In the genomic region with DNA sequence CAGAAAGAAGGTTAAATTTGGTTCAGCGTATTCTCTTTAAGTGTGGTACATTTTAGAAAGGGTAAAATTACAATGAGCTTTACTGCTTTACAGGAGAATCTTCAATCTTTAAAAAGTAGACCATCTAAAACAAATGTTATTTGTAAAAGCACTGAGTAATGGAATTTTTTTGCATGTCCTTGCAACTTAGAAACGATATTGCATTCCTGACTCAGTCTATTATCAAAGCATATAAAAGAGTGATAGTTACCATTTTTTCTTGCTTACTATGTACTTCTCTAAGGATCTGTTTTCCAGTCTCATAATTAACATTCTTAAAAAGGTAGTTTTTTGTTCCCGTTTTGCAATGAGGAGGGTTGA, we compare ENCODE assay signal across 19 cellular contexts. TPM values are rescaled to one million over a fixed set of nuclear protein-coding genes. Genes with fewer than 3 reads are reported as not detected.
A peak's percentile ranks its signal among the peaks of the same experiment; 100 is the strongest.
DNase-seq lines count a peak whose midpoint lies in the region; ATAC-seq, FAIRE-seq and TF ChIP-seq lines count a peak whose summit lies in the region.
"Had no signal": no experiment of that assay in that cellular context is flagged by ENCODE, and none has a peak within 500 bp of the region (broad histone marks: within the 10 kb centered on the region; RNA-seq: fewer than 3 reads in every experiment).

No MANE protein-coding gene starts in this region.

- no peak overlapping the region for H3K9ac ChIP-seq in DND-41 (ENCODE audit: low read depth, low read length)
- H3K9ac ChIP-seq: BLaER1 had no signal

- peak overlapping the region; percentile 93 for H3K27ac Mint-ChIP-seq in T-helper 1 cell treated with Interleukin-12 subunit alpha and Interleukin-12 subunit beta and Interleukin-4 antibody, amounts not matched to agents 30 μg/mL and 1 μg/mL, for 36 hours
- peak overlapping the region; percentile 84 for H3K27ac Mint-ChIP-seq in activated CD8-positive, alpha-beta T cell treated with anti-CD3 and anti-CD28 coated beads, Interleukin-2, amount 10 ng/mL, durations not matched to agents 7 days and 5 days
- peak overlapping the region in 5 of 6 donors; percentile 38 to 93 (median 87) for H3K27ac Mint-ChIP-seq in naive B cell
- H3K27ac Mint-ChIP-seq: H9, type B pancreatic cell had no signal

- peaks cover 66% of the 10 kb centered on the region for H3K79me2 ChIP-seq in DND-41 (ENCODE audit: insufficient read depth, low read length)

- no peak overlapping the region for H2AFZ ChIP-seq in DND-41 (ENCODE audit: low read depth, low read length)

- H3K27me3 ChIP-seq in DND-41 (ENCODE audit: insufficient read depth, low read length, poor library complexity) = no peaks in the 10 kb centered on the region
- H3K27me3 ChIP-seq: BLaER1 had no signal

- no peak overlapping the region for H3K4me2 ChIP-seq in DND-41 (ENCODE audit: insufficient read depth, low read length)
- H3K4me2 ChIP-seq: BLaER1 had no signal

- DNase-seq in T-helper 1 cell (no peak), DND-41 (no peak), naive B cell (no peak), GDM1 (lab: John Stamatoyannopoulos, UW) (no peak), RCC 7860 (ENCODE audit: low spot score) (no peak), HuH-7 (ENCODE audit: low spot score) (no peak)
- no peak for DNase-seq in activated CD8-positive, alpha-beta T cell treated with anti-CD3 and anti-CD28 coated beads, Interleukin-2, amount 10 ng/mL, durations not matched to agents 7 days and 5 days
- DNase-seq: aorta, DMS53, H9, NCI-H526, PC-3 had no signal

- no peaks in the 10 kb centered on the region for H3K36me3 ChIP-seq in DND-41 (ENCODE audit: insufficient read depth, low read length)

- TF ChIP-seq CTCF in DND-41 (IDR thresholded peaks at IDR 0.05; ENCODE audit: borderline replicate concordance, extremely low read depth, low read length, poor library complexity, severe bottlenecking) = no peak

- H3K9me3 Mint-ChIP-seq in T-helper 1 cell treated with Interleukin-12 subunit alpha and Interleukin-12 subunit beta and Interleukin-4 antibody, amounts not matched to agents 30 μg/mL and 1 μg/mL, for 36 hours = peaks cover 11% of the 10 kb centered on the region
- H3K9me3 Mint-ChIP-seq in activated CD8-positive, alpha-beta T cell treated with anti-CD3 and anti-CD28 coated beads, Interleukin-2, amount 10 ng/mL, durations not matched to agents 7 days and 5 days (ENCODE audit: insufficient read depth) = no peaks in the 10 kb centered on the region
- H3K9me3 Mint-ChIP-seq in naive B cell = peaks cover 0 to 2% (median 0%) of the 10 kb centered on the region in 7 donors
- H3K9me3 Mint-ChIP-seq: type B pancreatic cell had no signal

- peak overlapping the region; percentile 89 for H3K4me3 Mint-ChIP-seq in T-helper 1 cell treated with Interleukin-12 subunit alpha and Interleukin-12 subunit beta and Interleukin-4 antibody, amounts not matched to agents 30 μg/mL and 1 μg/mL, for 36 hours
- H3K4me3 Mint-ChIP-seq in activated CD8-positive, alpha-beta T cell treated with anti-CD3 and anti-CD28 coated beads, Interleukin-2, amount 10 ng/mL, durations not matched to agents 7 days and 5 days = peak overlapping the region; percentile 81
- peak overlapping the region in 6 of 8 donors; percentile 38 to 61 (median 53) for H3K4me3 Mint-ChIP-seq in naive B cell
- H3K4me3 Mint-ChIP-seq: H9, type B pancreatic cell had no signal

- H3K4me1 ChIP-seq in DND-41 (ENCODE audit: insufficient read depth, low read length) = peaks cover 61% of the 10 kb centered on the region

- no peak overlapping the region for H3K4me3 ChIP-seq in DND-41 (ENCODE audit: low read depth in 1 of 2, low read length in 2 of 2)
- H3K4me3 ChIP-seq: BLaER1 had no signal

- ATAC-seq in DND-41 (ENCODE audit: insufficient read depth, low read depth) (no peak), naive B cell (ENCODE audit: low read depth in 2 of 2) (no peak)
- no peak for ATAC-seq in activated CD8-positive, alpha-beta T cell treated with anti-CD3 and anti-CD28 coated beads, Interleukin-2, amount 10 ng/mL, durations not matched to agents 7 days and 5 days
- ATAC-seq: left ventricle myocardium superior, PC-3, SK-N-SH treated with all-trans-retinoic acid at 6 μM for 48 hours had no signal

- no peak for FAIRE-seq in RCC 7860 (lab: Jason Lieb, UNC)

- H3K4me1 Mint-ChIP-seq in T-helper 1 cell treated with Interleukin-12 subunit alpha and Interleukin-12 subunit beta and Interleukin-4 antibody, amounts not matched to agents 30 μg/mL and 1 μg/mL, for 36 hours (ENCODE audit: low read depth) = peaks cover 59% of the 10 kb centered on the region
- H3K4me1 Mint-ChIP-seq in activated CD8-positive, alpha-beta T cell treated with anti-CD3 and anti-CD28 coated beads, Interleukin-2, amount 10 ng/mL, durations not matched to agents 7 days and 5 days (ENCODE audit: low read depth) = peaks cover 78% of the 10 kb centered on the region
- H3K4me1 Mint-ChIP-seq in naive B cell = peaks cover 52 to 77% (median 60%) of the 10 kb centered on the region in 3 donors

- H3K27ac ChIP-seq in DND-41 (ENCODE audit: low read length) = peak overlapping the region; percentile 99
- H3K27ac ChIP-seq: 22Rv1, BLaER1, VCaP had no signal

- H3K36me3 Mint-ChIP-seq in T-helper 1 cell treated with Interleukin-12 subunit alpha and Interleukin-12 subunit beta and Interleukin-4 antibody, amounts not matched to agents 30 μg/mL and 1 μg/mL, for 36 hours (ENCODE audit: low read depth) = peaks cover 41% of the 10 kb centered on the region
- H3K36me3 Mint-ChIP-seq in activated CD8-positive, alpha-beta T cell treated with anti-CD3 and anti-CD28 coated beads, Interleukin-2, amount 10 ng/mL, durations not matched to agents 7 days and 5 days (ENCODE audit: low read depth) = peaks cover 66% of the 10 kb centered on the region
- no peaks in the 10 kb centered on the region for H3K36me3 Mint-ChIP-seq in naive B cell

- CTCF ChIA-PET in activated CD8-positive, alpha-beta T cell treated with anti-CD3 and anti-CD28 coated beads, Interleukin-2, amount 10 ng/mL, durations not matched to agents 7 days and 5 days (lab: Charles Lee) = interaction anchor here (1.0 to 2.8 kb wide), 11 partner anchors 8 to 312 kb away, joined by 3 to 16 read pairs (median 5); a partner anchor contains a TSS

- H3K9me3 ChIP-seq in DND-41 (ENCODE audit: insufficient read depth, low read length, severe bottlenecking) = no peaks in the 10 kb centered on the region

- POLR2A ChIA-PET in activated CD8-positive, alpha-beta T cell treated with anti-CD3 and anti-CD28 coated beads, Interleukin-2, amount 10 ng/mL, durations not matched to agents 7 days and 5 days (lab: Charles Lee) = interaction anchor here (1.0 to 1.7 kb wide), 7 partner anchors 9 to 40 kb away, joined by 3 to 8 read pairs (median 4); no protein-coding TSS in a partner anchor

- no peaks in the 10 kb centered on the region for H4K20me1 ChIP-seq in DND-41 (ENCODE audit: insufficient read depth, low read length)
- H4K20me1 ChIP-seq: BLaER1 had no signal

- no peaks in the 10 kb centered on the region for H3K27me3 Mint-ChIP-seq in T-helper 1 cell treated with Interleukin-12 subunit alpha and Interleukin-12 subunit beta and Interleukin-4 antibody, amounts not matched to agents 30 μg/mL and 1 μg/mL, for 36 hours (ENCODE audit: low read depth)
- H3K27me3 Mint-ChIP-seq in activated CD8-positive, alpha-beta T cell treated with anti-CD3 and anti-CD28 coated beads, Interleukin-2, amount 10 ng/mL, durations not matched to agents 7 days and 5 days (ENCODE audit: low read depth) = no peaks in the 10 kb centered on the region
- no peaks in the 10 kb centered on the region for H3K27me3 Mint-ChIP-seq in naive B cell
- H3K27me3 Mint-ChIP-seq: type B pancreatic cell had no signal

RNA-seq across cellular contexts. Expression of a gene that starts 55.5 kb away (rescaled TPM):
- 100 to 1,000 TPM; 123 to 127 TPM for total RNA-seq in activated CD8-positive, alpha-beta T cell treated with anti-CD3 and anti-CD28 coated beads, Interleukin-2, amount 10 ng/mL, durations not matched to agents 7 days and 5 days
- polyA plus RNA-seq in naive B cell (ENCODE audit: low read depth in 6 of 6) = 100 to 1,000 TPM; 224 to 432 (median 315) TPM
